Comparison of ENCODE assay signal across 15 cellular contexts in the genomic region with DNA sequence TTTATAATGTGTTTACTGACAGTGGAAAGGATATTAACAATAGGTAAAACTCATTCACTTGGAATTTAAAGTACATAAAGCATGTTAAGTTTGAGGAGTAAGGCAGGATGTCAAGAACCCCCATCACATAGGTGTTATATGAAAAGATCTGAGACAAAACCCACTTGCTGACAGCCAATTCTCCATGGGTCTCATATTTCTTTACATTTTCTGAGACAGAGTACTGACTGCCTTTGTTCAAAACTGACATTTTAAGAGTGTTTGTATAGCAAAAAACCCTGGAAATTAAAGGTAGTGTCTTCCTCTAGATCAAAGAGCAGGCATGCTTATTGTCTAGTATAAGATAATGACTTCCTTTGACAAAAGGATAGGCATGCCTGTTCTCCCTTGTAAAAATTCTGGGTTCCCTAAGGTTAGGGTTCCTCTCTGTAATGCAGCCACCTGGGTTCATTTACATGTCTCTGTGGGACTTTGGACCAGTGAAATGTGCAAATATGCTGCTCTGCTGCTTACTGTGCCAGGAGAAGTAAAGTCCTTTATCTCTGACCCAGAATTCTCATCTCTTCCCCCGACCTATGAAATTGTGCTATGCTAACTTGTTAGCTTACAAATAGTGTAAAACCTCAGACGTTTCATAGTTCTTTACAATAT.
DNase-seq lines count a peak whose midpoint lies in the region; ATAC-seq and TF ChIP-seq lines count a peak whose summit lies in the region.
"Had no signal": no experiment of that assay in that cellular context is flagged by ENCODE, and none has a peak within 500 bp of the region (broad histone marks: within the 10 kb centered on the region; RNA-seq: fewer than 3 reads in every experiment).

No MANE protein-coding gene starts in this region.

- peaks cover 7% of the 10 kb centered on the region for H3K4me1 Mint-ChIP-seq in progenitor cell of endocrine pancreas (ENCODE audit: low read depth)
- no peaks in the 10 kb centered on the region for H3K4me1 Mint-ChIP-seq in stimulated activated naive CD8-positive, alpha-beta T cell treated with anti-CD3 and anti-CD28 coated beads, Interleukin-15, amount 100 ng/mL, for 72 hours
- H3K4me1 Mint-ChIP-seq: IgD-negative memory B cell had no signal

- no peak for ATAC-seq in HG02885 (IDR thresholded peaks at IDR 0.05; ENCODE audit: poor library complexity, unreplicated experiment)
- no peak for ATAC-seq in stimulated activated naive CD8-positive, alpha-beta T cell treated with anti-CD3 and anti-CD28 coated beads, Interleukin-15, amount 100 ng/mL, for 72 hours

- H3K36me3 Mint-ChIP-seq in progenitor cell of endocrine pancreas (ENCODE audit: insufficient read depth), result no peaks in the 10 kb centered on the region

- no peaks in the 10 kb centered on the region for H3K9me3 ChIP-seq in hepatocyte (ENCODE audit: low read depth)
- H3K9me3 ChIP-seq: SJSA1 had no signal

- WGBS in hepatocyte (ENCODE audit: low lambda C conversion rate, missing lambda C conversion rate), result 25% methylated on average over 2 of the region's 2 CpGs

- H3K27ac ChIP-seq in hepatocyte, result peak overlapping the region; percentile 18
- H3K27ac ChIP-seq: SJSA1 had no signal

- no peaks in the 10 kb centered on the region for H3K27me3 Mint-ChIP-seq in progenitor cell of endocrine pancreas
- H3K27me3 Mint-ChIP-seq in stimulated activated naive CD8-positive, alpha-beta T cell treated with anti-CD3 and anti-CD28 coated beads, Interleukin-15, amount 100 ng/mL, for 72 hours, result no peaks in the 10 kb centered on the region
- H3K27me3 Mint-ChIP-seq: IgD-negative memory B cell had no signal

- H3K36me3 ChIP-seq in hepatocyte (replicated peaks; ENCODE audit: insufficient read depth, low read depth), result no peaks in the 10 kb centered on the region
- H3K36me3 ChIP-seq: SJSA1 had no signal

- DNase-seq in NCI-H146 treated with DMSO at 0.1 percent for 48 hours (lab: John Stamatoyannopoulos, UW; ENCODE audit: unreplicated experiment), result peak; percentile 10
- peak; percentile 29 for DNase-seq in NCI-H526 treated with DMSO at 0.1 percent for 48 hours (lab: John Stamatoyannopoulos, UW)
- DNase-seq in hepatocyte (ENCODE audit: low spot score), result peak; percentile 45
- no peak for DNase-seq in progenitor cell of endocrine pancreas (ENCODE audit: low spot score, unreplicated experiment)
- DNase-seq in activated CD4-positive, alpha-beta T cell treated with anti-CD3 and anti-CD28 coated beads, Interleukin-2, amount 50 U/mL, for 4 hours, result no peak
- no peak for DNase-seq in stimulated activated naive CD8-positive, alpha-beta T cell treated with anti-CD3 and anti-CD28 coated beads, Interleukin-15, amount 100 ng/mL, for 72 hours
- DNase-seq: COR-L47, DMS153, H9, NCI-H2029 treated with DMSO at 0.1 percent for 48 hours, NCI-H345, NCI-H774 had no signal

- no peak overlapping the region for H3K4me3 Mint-ChIP-seq in progenitor cell of endocrine pancreas (ENCODE audit: low read depth)
- H3K4me3 Mint-ChIP-seq in stimulated activated naive CD8-positive, alpha-beta T cell treated with anti-CD3 and anti-CD28 coated beads, Interleukin-15, amount 100 ng/mL, for 72 hours, result no peak overlapping the region
- H3K4me3 Mint-ChIP-seq: H9, IgD-negative memory B cell had no signal

- no peak overlapping the region for H2AFZ ChIP-seq in hepatocyte

- H3K79me2 ChIP-seq in hepatocyte, result no peaks in the 10 kb centered on the region

- TF ChIP-seq CTCF in hepatocyte (IDR thresholded peaks at IDR 0.05; ENCODE audit: poor library complexity), result no peak
- TF ChIP-seq CTCF in progenitor cell of endocrine pancreas (IDR thresholded peaks at IDR 0.05; ENCODE audit: unreplicated experiment), result no peak

- H3K4me3 ChIP-seq in hepatocyte, result no peak overlapping the region
- H3K4me3 ChIP-seq: SJSA1 had no signal

- peaks cover 4% of the 10 kb centered on the region for H3K9me3 Mint-ChIP-seq in progenitor cell of endocrine pancreas (ENCODE audit: low read depth)
- H3K9me3 Mint-ChIP-seq in stimulated activated naive CD8-positive, alpha-beta T cell treated with anti-CD3 and anti-CD28 coated beads, Interleukin-15, amount 100 ng/mL, for 72 hours, result peaks cover 8 to 9% of the 10 kb centered on the region in 2 donors
- H3K9me3 Mint-ChIP-seq: H9 had no signal

- no peak overlapping the region for H3K4me2 ChIP-seq in hepatocyte

- H3K9me2 ChIP-seq in hepatocyte (replicated peaks; ENCODE audit: insufficient read depth), result no peaks in the 10 kb centered on the region

- H3K27ac Mint-ChIP-seq in progenitor cell of endocrine pancreas, result peak overlapping the region; percentile 19
- no peak overlapping the region for H3K27ac Mint-ChIP-seq in stimulated activated naive CD8-positive, alpha-beta T cell treated with anti-CD3 and anti-CD28 coated beads, Interleukin-15, amount 100 ng/mL, for 72 hours
- H3K27ac Mint-ChIP-seq: H9, IgD-negative memory B cell had no signal

- H3K27me3 ChIP-seq in hepatocyte, result no peaks in the 10 kb centered on the region
- H3K27me3 ChIP-seq: SJSA1 had no signal

- H4K20me1 ChIP-seq in hepatocyte (ENCODE audit: insufficient read depth, poor library complexity, severe bottlenecking), result no peaks in the 10 kb centered on the region

- H3K4me1 ChIP-seq in hepatocyte (ENCODE audit: insufficient read depth), result peaks cover 12% of the 10 kb centered on the region
- H3K4me1 ChIP-seq: SJSA1 had no signal

Comparison
In these comparisons a context has a peak if more than half of its experiments do, and no peak if none do; other contexts are left out.
1. DNase-seq: peak in NCI-H146 treated with DMSO at 0.1 percent for 48 hours (single experiment), NCI-H526 treated with DMSO at 0.1 percent for 48 hours (single experiment) and hepatocyte (single experiment); none in progenitor cell of endocrine pancreas (single experiment), activated CD4-positive, alpha-beta T cell treated with anti-CD3 and anti-CD28 coated beads, Interleukin-2, amount 50 U/mL, for 4 hours (0 of 2) and stimulated activated naive CD8-positive, alpha-beta T cell treated with anti-CD3 and anti-CD28 coated beads, Interleukin-15, amount 100 ng/mL, for 72 hours (0 of 2).